In the genomic region with DNA sequence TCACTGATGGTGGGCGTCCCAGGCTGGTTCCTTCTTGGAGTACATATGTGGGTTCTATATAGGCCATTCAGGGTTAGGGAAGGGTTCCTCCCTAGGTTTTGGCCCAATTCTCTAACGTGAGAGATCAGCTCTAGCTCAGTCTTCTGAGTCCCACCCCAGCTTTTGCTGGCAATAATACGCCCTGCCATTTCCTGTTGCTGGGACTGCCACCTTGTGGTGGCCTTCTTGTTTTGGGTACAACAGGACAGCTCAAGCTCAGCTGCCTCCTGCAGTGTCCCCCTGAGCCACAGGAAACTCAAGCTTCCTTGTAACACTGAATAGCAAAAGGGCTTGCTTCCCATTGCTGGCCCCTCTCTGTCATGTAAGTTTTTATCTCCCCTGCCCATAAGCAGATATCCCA, we compare ENCODE assay signal across 8 cellular contexts.
DNase-seq lines count a peak whose midpoint lies in the region; ATAC-seq, FAIRE-seq and TF ChIP-seq lines count a peak whose summit lies in the region.

No MANE protein-coding gene starts in this region.

- DNase-seq in NCI-H82 (lab: John Stamatoyannopoulos, UW) (peak; percentile 63), NCI-H82 treated with DMSO at 0.1 percent for 48 hours (lab: John Stamatoyannopoulos, UW; ENCODE audit: unreplicated experiment) (no peak), H7 (peak; percentile 60), NCI-H146 (lab: John Stamatoyannopoulos, UW) (peak; percentile 54), fibroblast of villous mesenchyme (ENCODE audit: low read depth) (no peak), small intestine (peak; percentile 49), NCI-H2029 treated with DMSO at 0.1 percent for 48 hours (lab: John Stamatoyannopoulos, UW) (no peak)
- peak; percentile 71 for DNase-seq in activated CD8-positive, alpha-beta memory T cell treated with anti-CD3 and anti-CD28 coated beads, Interleukin-2, amount 10 ng/mL, durations not matched to agents 7 days and 5 days

- peaks cover 3% of the 10 kb centered on the region for H3K4me1 Mint-ChIP-seq in activated CD8-positive, alpha-beta memory T cell treated with anti-CD3 and anti-CD28 coated beads, Interleukin-2, amount 10 ng/mL, durations not matched to agents 7 days and 5 days

- no peaks in the 10 kb centered on the region for H3K27me3 ChIP-seq in H7 (ENCODE audit: control insufficient read depth, insufficient read depth, low read length)
- no peaks in the 10 kb centered on the region for H3K27me3 ChIP-seq in small intestine (ENCODE audit: control insufficient read depth in 2 of 2, insufficient read depth in 2 of 2, low read length in 2 of 2)

- CTCF ChIA-PET in activated CD8-positive, alpha-beta memory T cell treated with anti-CD3 and anti-CD28 coated beads, Interleukin-2, amount 10 ng/mL, durations not matched to agents 7 days and 5 days (lab: Charles Lee): interaction anchor here (0.8 to 1.6 kb wide), 8 partner anchors 11 to 297 kb away, joined by 3 to 6 read pairs (median 3); a partner anchor contains a TSS

- no peaks in the 10 kb centered on the region for H3K36me3 Mint-ChIP-seq in activated CD8-positive, alpha-beta memory T cell treated with anti-CD3 and anti-CD28 coated beads, Interleukin-2, amount 10 ng/mL, durations not matched to agents 7 days and 5 days

- no peaks in the 10 kb centered on the region for H3K9me3 ChIP-seq in small intestine (ENCODE audit: control insufficient read depth, low read depth)

- 59 to 65% (median 62%) methylated on average over 3 of the region's 3 CpGs for WGBS in small intestine, 3 donors

- H3K4me3 ChIP-seq in H7 (ENCODE audit: insufficient read depth, low read depth, low read length): no peak overlapping the region
- H3K4me3 ChIP-seq in fibroblast of villous mesenchyme (ENCODE audit: low read depth, low read length): no peak overlapping the region
- H3K4me3 ChIP-seq in small intestine (ENCODE audit: low read depth in 1 of 2, low read length in 2 of 2): no peak overlapping the region

- no peak overlapping the region for H3K27ac ChIP-seq in small intestine (ENCODE audit: low read depth in 1 of 2, low read length in 1 of 2)

- FAIRE-seq in small intestine (lab: Jason Lieb, UNC): no peak

- peak; percentile 73 for ATAC-seq in activated CD8-positive, alpha-beta memory T cell treated with anti-CD3 and anti-CD28 coated beads, Interleukin-2, amount 10 ng/mL, durations not matched to agents 7 days and 5 days

- no peak overlapping the region for H3K4me3 Mint-ChIP-seq in activated CD8-positive, alpha-beta memory T cell treated with anti-CD3 and anti-CD28 coated beads, Interleukin-2, amount 10 ng/mL, durations not matched to agents 7 days and 5 days

- H3K27me3 Mint-ChIP-seq in activated CD8-positive, alpha-beta memory T cell treated with anti-CD3 and anti-CD28 coated beads, Interleukin-2, amount 10 ng/mL, durations not matched to agents 7 days and 5 days: no peaks in the 10 kb centered on the region

- H3K36me3 ChIP-seq in H7 (replicated peaks; ENCODE audit: control insufficient read depth, insufficient read depth, low read length) (no peaks in the 10 kb centered on the region), small intestine (ENCODE audit: control insufficient read depth in 2 of 2, insufficient read depth in 2 of 2, low read length in 2 of 2) (no peaks in the 10 kb centered on the region)

- H3K27ac Mint-ChIP-seq in activated CD8-positive, alpha-beta memory T cell treated with anti-CD3 and anti-CD28 coated beads, Interleukin-2, amount 10 ng/mL, durations not matched to agents 7 days and 5 days: no peak overlapping the region

- H3K4me1 ChIP-seq in small intestine (ENCODE audit: control insufficient read depth in 2 of 2, insufficient read depth in 1 of 2, low read depth in 1 of 2, low read length in 1 of 2): no peaks in the 10 kb centered on the region

- peak; percentile 43 for TF ChIP-seq CTCF in fibroblast of villous mesenchyme (IDR thresholded peaks at IDR 0.05; ENCODE audit: insufficient read depth, low read depth, low read length)

- no peaks in the 10 kb centered on the region for H3K9me3 Mint-ChIP-seq in activated CD8-positive, alpha-beta memory T cell treated with anti-CD3 and anti-CD28 coated beads, Interleukin-2, amount 10 ng/mL, durations not matched to agents 7 days and 5 days (ENCODE audit: low read depth)

Comparison
In these comparisons a context has a peak if more than half of its experiments do, and no peak if none do; other contexts are left out.
1. DNase-seq: peak in NCI-H82 (single experiment), H7 (single experiment), NCI-H146 (single experiment), activated CD8-positive, alpha-beta memory T cell treated with anti-CD3 and anti-CD28 coated beads, Interleukin-2, amount 10 ng/mL, durations not matched to agents 7 days and 5 days (single experiment) and small intestine (single experiment); none in NCI-H82 treated with DMSO at 0.1 percent for 48 hours (single experiment), fibroblast of villous mesenchyme (single experiment) and NCI-H2029 treated with DMSO at 0.1 percent for 48 hours (single experiment).